Comparison of ENCODE assay signal across 10 cellular contexts in genomic region chr14:68941820-68942219, GRCh38. TPM values are rescaled to one million over a fixed set of nuclear protein-coding genes. Genes with fewer than 3 reads are reported as not detected.
DNase-seq lines count a peak whose midpoint lies in the region; ATAC-seq and TF ChIP-seq lines count a peak whose summit lies in the region.
"Had no signal": no experiment of that assay in that cellular context is flagged by ENCODE, and none has a peak within 500 bp of the region (broad histone marks: within the 10 kb centered on the region; RNA-seq: fewer than 3 reads in every experiment).

No MANE protein-coding gene starts in this region.

- in situ Hi-C loops in ACHN (cut with HindIII; ENCODE audit: low pct_ligation_motif_present, low pct_unique_long_range_greater_than_20kb, low sequenced_read_pairs) = no loop called here

- WGBS in right lobe of liver (ENCODE audit: insufficient coverage, low coverage, low lambda C conversion rate, missing lambda C conversion rate) = 10% methylated on average over 2 of the region's 5 CpGs

- H3K27me3 ChIP-seq in right lobe of liver = no peaks in the 10 kb centered on the region

- H3K9me3 ChIP-seq in right lobe of liver = no peaks in the 10 kb centered on the region
- no peaks in the 10 kb centered on the region for H3K9me3 ChIP-seq in mucosa of descending colon

- no peak for TF ChIP-seq POLR2A in right lobe of liver (IDR thresholded peaks at IDR 0.05)

- H3K27ac ChIP-seq in coronary artery (peak overlapping the region; percentile 92 to 96), right lobe of liver (peak overlapping the region; percentile 96 to 99 (median 98))

- DNase-seq in ACHN (peak; percentile 97), HuH-7 (ENCODE audit: low spot score) (peak; percentile 72), coronary artery (ENCODE audit: low spot score) (peak; percentile 96), right lobe of liver (peak; percentile 70 to 74 (median 70)), mucosa of descending colon (no peak), NCI-H2107 treated with DMSO at 0.1 percent for 48 hours (lab: John Stamatoyannopoulos, UW; ENCODE audit: unreplicated experiment) (no peak), OCI-M1 (lab: John Stamatoyannopoulos, UW) (no peak)
- no peak for DNase-seq in activated CD4-positive, alpha-beta T cell treated with anti-CD3 and anti-CD28 coated beads for 1 hour
- DNase-seq: stimulated activated CD4-positive, alpha-beta T cell treated with anti-CD3 and anti-CD28 coated beads, Interleukin-4, amount 100 ng/mL, for 24 hours had no signal

- H3K4me1 ChIP-seq in right lobe of liver (peaks cover 0 to 72% (median 35%) of the 10 kb centered on the region in 4 donors), mucosa of descending colon (ENCODE audit: low read depth) (peaks cover 66% of the 10 kb centered on the region)

- TF ChIP-seq CTCF in coronary artery (IDR thresholded peaks at IDR 0.05) = peak; percentile 44
- TF ChIP-seq CTCF in right lobe of liver (IDR thresholded peaks at IDR 0.05) = peak; percentile 29 to 51 (median 47)
- TF ChIP-seq CTCF in mucosa of descending colon (IDR thresholded peaks at IDR 0.05) = no peak

- no peak overlapping the region for H3K4me3 ChIP-seq in coronary artery
- H3K4me3 ChIP-seq in right lobe of liver = no peak overlapping the region
- H3K4me3 ChIP-seq in mucosa of descending colon = no peak overlapping the region

- H3K36me3 ChIP-seq in right lobe of liver (no peaks in the 10 kb centered on the region), mucosa of descending colon (ENCODE audit: low read depth) (no peaks in the 10 kb centered on the region)

- ATAC-seq in right lobe of liver (peak in 1 of 4 donors; percentile 8), mucosa of descending colon (no peak)
- ATAC-seq: activated naive CD4-positive, alpha-beta T cell treated with anti-CD3 and anti-CD28 coated beads, Interleukin-2, amount 50 U/mL, for 72 hours had no signal

- intact Hi-C loops in right lobe of liver (cut with DNase I) = no loop called here
- intact Hi-C loops in mucosa of descending colon (cut with DNase I, micrococcal nuclease) = no loop called here

RNA-seq across cellular contexts. Expression of gene ACTN1, which starts 37.3 kb away (rescaled TPM):
- 100 to 1,000 TPM in 3 of 6 experiments, 10 to 100 TPM in 3; 53.1 to 145 (median 100) TPM for total RNA-seq in right lobe of liver
- total RNA-seq in mucosa of descending colon = 100 to 1,000 TPM in 2 of 3 donors, 10 to 100 TPM in 1; 93.7 to 607 (median 128) TPM

Comparison
In these comparisons a context has a peak if more than half of its experiments do, and no peak if none do; other contexts are left out.
1. DNase-seq: peak in ACHN (single experiment), HuH-7 (single experiment), coronary artery (single experiment) and right lobe of liver (3 of 3); none in mucosa of descending colon (0 of 3), NCI-H2107 treated with DMSO at 0.1 percent for 48 hours (single experiment), OCI-M1 (single experiment) and activated CD4-positive, alpha-beta T cell treated with anti-CD3 and anti-CD28 coated beads for 1 hour (single experiment).